Comparison of ENCODE assay signal across 11 cellular contexts in genomic region chr22:46023558-46023981, GRCh38. TPM values are rescaled to one million over a fixed set of nuclear protein-coding genes. Genes with fewer than 3 reads are reported as not detected.
DNase-seq lines count a peak whose midpoint lies in the region; ATAC-seq and TF ChIP-seq lines count a peak whose summit lies in the region.
"Had no signal": no experiment of that assay in that cellular context is flagged by ENCODE, and none has a peak within 500 bp of the region (broad histone marks: within the 10 kb centered on the region; RNA-seq: fewer than 3 reads in every experiment).

No MANE protein-coding gene starts in this region.

- TF ChIP-seq EP300 in suprapubic skin (IDR thresholded peaks at IDR 0.05), result no peak

- TF ChIP-seq CTCF in astrocyte of the spinal cord (IDR thresholded peaks at IDR 0.05; ENCODE audit: low read depth, low read length) (no peak), suprapubic skin (IDR thresholded peaks at IDR 0.05) (no peak)

- peaks cover 18% of the 10 kb centered on the region for H3K4me1 ChIP-seq in suprapubic skin

- no peak for TF ChIP-seq POLR2A in suprapubic skin (IDR thresholded peaks at IDR 0.05)

- peak; percentile 1 for DNase-seq in activated CD8-positive, alpha-beta memory T cell treated with anti-CD3 and anti-CD28 coated beads, Interleukin-2, amount 50 U/mL, for 4 hours
- no peak for DNase-seq in activated CD8-positive, alpha-beta memory T cell treated with anti-CD3 and anti-CD28 coated beads for 24 hours
- DNase-seq in astrocyte of the spinal cord (ENCODE audit: low read depth, low spot score) (peak; percentile 78), left ventricle myocardium superior (peak; percentile 15), suprapubic skin (ENCODE audit: low spot score in 2 of 2) (peak; percentile 61 to 71), retina (no peak)
- DNase-seq: stimulated activated CD4-positive, alpha-beta T cell treated with anti-CD3 and anti-CD28 coated beads, Interleukin-12 subunit alpha, Interleukin-12 subunit beta, amount 100 ng/mL, for 4 hours had no signal

- no peaks in the 10 kb centered on the region for H3K27me3 ChIP-seq in suprapubic skin

- intact Hi-C loops in left ventricle myocardium superior (cut with micrococcal nuclease), result no loop called here

- H3K9me3 ChIP-seq in suprapubic skin, result no peaks in the 10 kb centered on the region

- H3K36me3 ChIP-seq in suprapubic skin, result no peaks in the 10 kb centered on the region

- ATAC-seq in left ventricle myocardium superior (no peak), HG03108 (IDR thresholded peaks at IDR 0.05; ENCODE audit: unreplicated experiment) (no peak), HG02852 (IDR thresholded peaks at IDR 0.05; ENCODE audit: unreplicated experiment) (no peak)
- ATAC-seq: activated CD4-positive, CD25-positive, alpha-beta regulatory T cell treated with anti-CD3 and anti-CD28 coated beads, Interleukin-2, amount 50 U/mL, for 24 hours had no signal

- no peak overlapping the region for H3K4me3 ChIP-seq in astrocyte of the spinal cord (ENCODE audit: low read depth, low read length)
- H3K4me3 ChIP-seq in suprapubic skin, result no peak overlapping the region

- H3K27ac ChIP-seq in suprapubic skin, result no peak overlapping the region

- in situ Hi-C loops in astrocyte of the spinal cord (cut with HindIII; ENCODE audit: low sequenced_read_pairs), result no loop called here

- 89% methylated on average over 9 of the region's 14 CpGs for WGBS in suprapubic skin

RNA-seq across cellular contexts. Expression of gene WNT7B, which starts 46.6 kb away (rescaled TPM):
- total RNA-seq in left ventricle myocardium superior (not detected), suprapubic skin (10 to 100 TPM; 18.7 to 54.4 (median 44.1) TPM)
- total RNA-seq: dermis microvascular lymphatic vessel endothelial cell had no signal

Comparison
In these comparisons a context has a peak if more than half of its experiments do, and no peak if none do; other contexts are left out.
1. DNase-seq: peak in activated CD8-positive, alpha-beta memory T cell treated with anti-CD3 and anti-CD28 coated beads, Interleukin-2, amount 50 U/mL, for 4 hours (single experiment), astrocyte of the spinal cord (single experiment), left ventricle myocardium superior (single experiment) and suprapubic skin (2 of 2); none in activated CD8-positive, alpha-beta memory T cell treated with anti-CD3 and anti-CD28 coated beads for 24 hours (single experiment) and retina (single experiment).
2. RNA of gene WNT7B, which starts 46.6 kb away (total RNA-seq): 18.7 to 54.4 TPM in suprapubic skin; not detected in left ventricle myocardium superior (single experiment); every median in the first group is over 10 times any median in the second.